In genomic region chr11:111978028-111978771, GRCh38 we compare ENCODE assay signal across 8 cellular contexts. TPM values are rescaled to one million over a fixed set of nuclear protein-coding genes. Genes with fewer than 3 reads are reported as not detected.
DNase-seq lines count a peak whose midpoint lies in the region; ATAC-seq and TF ChIP-seq lines count a peak whose summit lies in the region.

No MANE protein-coding gene starts in this region.

- H3K36me3 Mint-ChIP-seq in stimulated activated naive CD8-positive, alpha-beta T cell treated with anti-CD3 and anti-CD28 coated beads, Interleukin-15, Interleukin-2, amounts not matched to agents 100 ng/mL and 50 ng/mL, for 24 hours (ENCODE audit: low read depth), result peaks cover 12% of the 10 kb centered on the region

- no peak for TF ChIP-seq CTCF in omental fat pad (IDR thresholded peaks at IDR 0.05)

- H3K4me1 Mint-ChIP-seq in stimulated activated naive CD8-positive, alpha-beta T cell treated with anti-CD3 and anti-CD28 coated beads, Interleukin-15, Interleukin-2, amounts not matched to agents 100 ng/mL and 50 ng/mL, for 24 hours (ENCODE audit: low read depth), result peaks cover 11% of the 10 kb centered on the region

- peak overlapping the region; percentile 17 for H3K27ac ChIP-seq in adipose tissue (ENCODE audit: low read depth, low read length)

- H3K27ac Mint-ChIP-seq in stimulated activated naive CD8-positive, alpha-beta T cell treated with anti-CD3 and anti-CD28 coated beads, Interleukin-15, Interleukin-2, amounts not matched to agents 100 ng/mL and 50 ng/mL, for 24 hours, result no peak overlapping the region

- no peaks in the 10 kb centered on the region for H3K9me3 Mint-ChIP-seq in stimulated activated naive CD8-positive, alpha-beta T cell treated with anti-CD3 and anti-CD28 coated beads, Interleukin-15, Interleukin-2, amounts not matched to agents 100 ng/mL and 50 ng/mL, for 24 hours

- peaks cover 17% of the 10 kb centered on the region for H3K27me3 Mint-ChIP-seq in stimulated activated naive CD8-positive, alpha-beta T cell treated with anti-CD3 and anti-CD28 coated beads, Interleukin-15, Interleukin-2, amounts not matched to agents 100 ng/mL and 50 ng/mL, for 24 hours

- no peak for DNase-seq in stimulated activated naive CD8-positive, alpha-beta T cell treated with anti-CD3 and anti-CD28 coated beads, Interleukin-15, Interleukin-2, amounts not matched to agents 100 U/mL and 50 U/mL, for 24 hours
- DNase-seq in Right ventricle myocardium superior (peak; percentile 67), omental fat pad (ENCODE audit: low spot score) (no peak), NCI-H2081 (lab: John Stamatoyannopoulos, UW) (no peak), NCI-H187 (lab: John Stamatoyannopoulos, UW) (no peak)

- ATAC-seq in stimulated activated naive CD8-positive, alpha-beta T cell treated with anti-CD3 and anti-CD28 coated beads, Interleukin-15, Interleukin-2, amounts not matched to agents 100 U/mL and 50 U/mL, for 24 hours, result no peak
- ATAC-seq in Right ventricle myocardium superior (ENCODE audit: poor library complexity) (peak; percentile 62), omental fat pad (ENCODE audit: low FRiP score) (peak; percentile 52), GM19467 (IDR thresholded peaks at IDR 0.05; ENCODE audit: unreplicated experiment) (no peak)

- peak overlapping the region; percentile 68 for H3K4me3 Mint-ChIP-seq in stimulated activated naive CD8-positive, alpha-beta T cell treated with anti-CD3 and anti-CD28 coated beads, Interleukin-15, Interleukin-2, amounts not matched to agents 100 ng/mL and 50 ng/mL, for 24 hours

- WGBS in adipose tissue, 3 donors, result 22 to 43% (median 29%) methylated on average over 8 of the region's 8 CpGs

- intact Hi-C loops in Right ventricle myocardium superior (cut with DNase I), result loop anchor here (5.0 kb wide), 1 partner anchor 46 kb away; no protein-coding TSS in a partner anchor

RNA-seq across cellular contexts. Expression of gene DIXDC1, which starts 41.1 kb away (rescaled TPM):
- 10 to 100 TPM in 2 of 3 donors, 1 to 10 TPM in 1; 4.9 to 45.3 (median 24.4) TPM for polyA plus RNA-seq in adipose tissue
- 19.3 TPM for total RNA-seq in Right ventricle myocardium superior
- total RNA-seq in omental fat pad, result 10 to 100 TPM; 36.4 to 79.3 (median 40.7) TPM

RNA-seq across cellular contexts. Expression of gene DLAT, which starts 47.0 kb away (rescaled TPM):
- 10 to 100 TPM; 12.4 to 67.8 (median 29.4) TPM for polyA plus RNA-seq in adipose tissue
- total RNA-seq in Right ventricle myocardium superior (154 TPM), omental fat pad (10 to 100 TPM; 20.5 to 61.6 (median 36.1) TPM)

RNA-seq across cellular contexts. Expression of gene C11orf52, which starts 59.5 kb away (rescaled TPM):
- polyA plus RNA-seq in adipose tissue, result 10 to 100 TPM in 1 of 3 donors, 1 to 10 TPM in 2; 2.7 to 22.0 (median 4.4) TPM
- total RNA-seq in Right ventricle myocardium superior (1.7 TPM), omental fat pad (1 to 10 TPM in 3 of 4 donors, not detected in 1; 3.4 to 7.9 (median 7.5) TPM)

Comparison
In these comparisons a context has a peak if more than half of its experiments do, and no peak if none do; other contexts are left out.
1. ATAC-seq: peak in Right ventricle myocardium superior (single experiment) and omental fat pad (single experiment); none in stimulated activated naive CD8-positive, alpha-beta T cell treated with anti-CD3 and anti-CD28 coated beads, Interleukin-15, Interleukin-2, amounts not matched to agents 100 U/mL and 50 U/mL, for 24 hours (single experiment) and GM19467 (single experiment).